8 cellular contexts compared by ENCODE assay signal in the genomic region with DNA sequence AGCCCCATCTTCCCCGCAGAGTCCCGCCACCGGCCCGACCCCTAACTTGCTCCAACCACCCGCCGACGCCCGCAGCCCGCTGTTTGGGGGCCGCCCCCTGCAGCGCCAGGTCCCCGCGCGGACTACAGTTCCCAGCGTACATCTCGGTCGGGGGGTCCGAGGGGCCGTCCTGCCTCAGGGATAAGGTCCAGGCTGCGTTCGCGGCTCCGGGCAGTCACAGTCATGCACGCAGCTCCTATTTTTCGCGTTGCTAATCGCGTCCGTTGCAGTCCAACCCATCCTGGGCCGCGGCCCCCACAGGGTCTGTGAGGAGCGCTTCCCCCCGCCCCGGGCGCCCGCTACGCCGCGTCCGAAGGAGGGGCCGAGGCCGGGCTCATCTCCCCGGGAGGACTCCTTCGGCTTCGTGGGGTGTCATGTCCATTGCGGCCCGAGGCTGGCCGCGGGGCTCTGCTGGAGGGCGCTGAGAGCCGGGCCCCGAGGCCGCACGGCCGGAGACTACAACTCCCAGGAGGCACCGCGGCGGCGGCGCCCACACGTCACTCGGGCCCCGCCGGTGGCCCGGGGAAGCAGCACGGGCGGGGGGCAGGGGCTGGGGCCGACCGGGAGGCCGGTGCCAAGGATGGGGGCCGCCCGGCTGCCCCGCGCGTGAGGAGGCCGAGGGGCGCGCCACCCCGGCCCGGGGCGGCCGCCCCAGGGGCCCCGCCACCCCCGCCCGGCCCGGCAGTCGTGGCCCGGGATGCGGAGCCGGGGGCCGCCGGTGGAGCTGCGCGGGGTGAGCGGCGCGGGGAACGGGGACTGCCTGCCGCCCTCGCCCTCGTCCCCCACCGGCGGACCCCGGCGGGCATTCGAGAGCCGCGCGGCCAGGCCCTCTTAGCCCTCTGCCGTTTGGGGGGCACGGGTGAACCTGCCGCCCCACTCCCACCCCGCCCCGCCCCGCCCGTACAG. TPM values are rescaled to one million over a fixed set of nuclear protein-coding genes. Genes with fewer than 3 reads are reported as not detected.
DNase-seq lines count a peak whose midpoint lies in the region; ATAC-seq and TF ChIP-seq lines count a peak whose summit lies in the region.

A gene (plus strand): TSS at position 536 of the 945 bp plus-strand sequence. CDS start 606 bp downstream, outside the sequence.

- WGBS in HUES64, result under 1% methylated on average over 116 of the region's 116 CpGs
- WGBS in stomach, 5 donors, result 0 to 1% (median 0%) methylated on average over 6 to 116 of the region's 116 CpGs

- no peaks in the 10 kb centered on the region for H3K27me3 Mint-ChIP-seq in Calu3 (ENCODE audit: unreplicated experiment)

- no peak within 1 kb of the TSS for H3K27ac ChIP-seq in HUES64 (ENCODE audit: low read depth, low read length)
- peak within 1 kb of the TSS; percentile 19 for H3K27ac ChIP-seq in RWPE2 (ENCODE audit: poor library complexity, severe bottlenecking)
- H3K27ac ChIP-seq in neural cell (ENCODE audit: low read length), result peak within 1 kb of the TSS; percentile 77
- H3K27ac ChIP-seq in stomach, result peak within 1 kb of the TSS; percentile 94 to 98 (median 97)

- H4K20me1 ChIP-seq in neural cell (ENCODE audit: insufficient read depth), result no peaks in the 10 kb centered on the region

- H3K27ac Mint-ChIP-seq in Calu3 (ENCODE audit: unreplicated experiment), result peak within 1 kb of the TSS; percentile 82

- no TSS peak for BruUV-seq in Calu3 (replicated peaks; lab: Mats Ljungman, UMichigan)

- H3K79me2 ChIP-seq in neural cell (replicated peaks; ENCODE audit: insufficient read depth, low read length), result peaks cover 7% of the 10 kb centered on the region

- CTCF ChIA-PET in Calu3 (lab: Charles Lee), result interaction anchor here (0.5 to 1.4 kb wide), 7 partner anchors 11 to 280 kb away, joined by 3 to 6 read pairs (median 4); no protein-coding TSS in a partner anchor

- H3K36me3 Mint-ChIP-seq in Calu3 (ENCODE audit: insufficient read depth, unreplicated experiment), result peaks cover 29% of the 10 kb centered on the region

- no peak for TF ChIP-seq POLR2A in stomach (IDR thresholded peaks at IDR 0.05)

- H3K4me1 ChIP-seq in HUES64 (ENCODE audit: insufficient read depth, low read length) (no peaks in the 10 kb centered on the region), RWPE2 (ENCODE audit: insufficient read depth, poor library complexity, severe bottlenecking) (no peaks in the 10 kb centered on the region), stomach (peaks cover 14 to 40% (median 23%) of the 10 kb centered on the region in 4 donors)

- H3K4me3 Mint-ChIP-seq in Calu3 (ENCODE audit: low read depth, unreplicated experiment), result peak within 1 kb of the TSS; percentile 86

- TF ChIP-seq RAD21 in neural cell (conservative IDR thresholded peaks at IDR 0.05), result no peak

- peak; percentile 63 for ATAC-seq in GM21390 (IDR thresholded peaks at IDR 0.05; ENCODE audit: unreplicated experiment)
- ATAC-seq in RWPE2 (ENCODE audit: low read depth), result peak; percentile 88

- H3K9me3 ChIP-seq in HUES64 (ENCODE audit: insufficient read depth, low read depth, low read length) (no peaks in the 10 kb centered on the region), RWPE2 (ENCODE audit: severe bottlenecking) (no peaks in the 10 kb centered on the region), neural cell (ENCODE audit: low read length) (no peaks in the 10 kb centered on the region), stomach (no peaks in the 10 kb centered on the region)

- H3F3A ChIP-seq in neural cell (ENCODE audit: insufficient read depth, low read length, poor library complexity, severe bottlenecking), result no peaks in the 10 kb centered on the region

- peak within 1 kb of the TSS; percentile 99 for H2AFZ ChIP-seq in neural cell (ENCODE audit: low read depth, low read length)

- H3K9ac ChIP-seq in HUES64 (ENCODE audit: low read depth, low read length), result peak within 1 kb of the TSS; percentile 58
- H3K9ac ChIP-seq in neural cell (ENCODE audit: low read length), result peak within 1 kb of the TSS; percentile 96

- DNase-seq in Calu3 (peak; percentile 87), RWPE2 (ENCODE audit: low spot score) (no peak), fibroblast of the conjunctiva (ENCODE audit: low read depth) (peak; percentile 31), stomach (peak; percentile 72)
- peak; percentile 66 for DNase-seq in activated T-helper 9 cell treated with anti-CD3 and anti-CD28 coated beads, Interleukin-2, amount 50 U/mL, for 16 hours (ENCODE audit: low read depth)

- no peaks in the 10 kb centered on the region for H3K36me3 ChIP-seq in HUES64 (ENCODE audit: insufficient read depth, low read length)
- no peaks in the 10 kb centered on the region for H3K36me3 ChIP-seq in RWPE2 (ENCODE audit: low read depth)
- no peaks in the 10 kb centered on the region for H3K36me3 ChIP-seq in neural cell (ENCODE audit: insufficient read depth, low read length)
- no peaks in the 10 kb centered on the region for H3K36me3 ChIP-seq in stomach

- TF ChIP-seq EP300 in neural cell (conservative IDR thresholded peaks at IDR 0.05; ENCODE audit: poor library complexity, severe bottlenecking), result peak; percentile 22
- no peak for TF ChIP-seq EP300 in stomach (IDR thresholded peaks at IDR 0.05)

- H3K4me2 ChIP-seq in neural cell (ENCODE audit: low read length), result peak within 1 kb of the TSS; percentile 41

- TF ChIP-seq CTCF in Calu3 (IDR thresholded peaks at IDR 0.05; ENCODE audit: unreplicated experiment) (no peak), RWPE2 (IDR thresholded peaks at IDR 0.05; ENCODE audit: poor library complexity, severe bottlenecking) (no peak), neural cell (IDR thresholded peaks at IDR 0.05; ENCODE audit: poor library complexity, severe bottlenecking) (no peak), stomach (IDR thresholded peaks at IDR 0.05) (no peak)

- H3K9me3 Mint-ChIP-seq in Calu3 (ENCODE audit: low read depth, unreplicated experiment), result no peaks in the 10 kb centered on the region

- H3K27me3 ChIP-seq in HUES64 (ENCODE audit: insufficient read depth, low read length) (no peaks in the 10 kb centered on the region; the same call in 1 of the 2 replicates), RWPE2 (ENCODE audit: insufficient read depth, poor library complexity, severe bottlenecking) (no peaks in the 10 kb centered on the region), neural cell (ENCODE audit: insufficient read depth, low read depth, low read length) (no peaks in the 10 kb centered on the region), stomach (no peaks in the 10 kb centered on the region)

- H3K4me3 ChIP-seq in HUES64 (ENCODE audit: low read length), result peak within 1 kb of the TSS; percentile 81
- peak within 1 kb of the TSS; percentile 66 for H3K4me3 ChIP-seq in RWPE2 (ENCODE audit: severe bottlenecking)
- H3K4me3 ChIP-seq in neural cell (ENCODE audit: low read length), result peak within 1 kb of the TSS; percentile 91
- peak within 1 kb of the TSS; percentile 81 to 99 (median 95) for H3K4me3 ChIP-seq in stomach

- no peaks in the 10 kb centered on the region for H3K9me2 ChIP-seq in neural cell (ENCODE audit: insufficient read depth, low read length)

- H3K4me1 Mint-ChIP-seq in Calu3 (ENCODE audit: low read depth, unreplicated experiment), result no peaks in the 10 kb centered on the region

- intact Hi-C loops in Calu3 (cut with micrococcal nuclease; ENCODE audit: unreplicated experiment) (no loop called here), stomach (cut with DNase I; ENCODE audit: low total_unique reads) (no loop called here)

TF ChIP-seq in neural cell, 6 proteins besides CTCF, POLR2A, EP300 and RAD21:
- TF ChIP-seq SMC3 (conservative IDR thresholded peaks at IDR 0.05; ENCODE audit: poor library complexity) (no peak), TAF1 (IDR thresholded peaks at IDR 0.05; ENCODE audit: low read depth) (peak; percentile 44), POLR2AphosphoS5 (IDR thresholded peaks at IDR 0.05) (peak; percentile 29), EZH2 (IDR thresholded peaks at IDR 0.05; ENCODE audit: borderline replicate concordance, insufficient read depth, low read length, poor library complexity, severe bottlenecking) (no peak), MXI1 (conservative IDR thresholded peaks at IDR 0.05; ENCODE audit: poor library complexity, severe bottlenecking) (no peak)
- TF ChIP-seq, protein P1, sequence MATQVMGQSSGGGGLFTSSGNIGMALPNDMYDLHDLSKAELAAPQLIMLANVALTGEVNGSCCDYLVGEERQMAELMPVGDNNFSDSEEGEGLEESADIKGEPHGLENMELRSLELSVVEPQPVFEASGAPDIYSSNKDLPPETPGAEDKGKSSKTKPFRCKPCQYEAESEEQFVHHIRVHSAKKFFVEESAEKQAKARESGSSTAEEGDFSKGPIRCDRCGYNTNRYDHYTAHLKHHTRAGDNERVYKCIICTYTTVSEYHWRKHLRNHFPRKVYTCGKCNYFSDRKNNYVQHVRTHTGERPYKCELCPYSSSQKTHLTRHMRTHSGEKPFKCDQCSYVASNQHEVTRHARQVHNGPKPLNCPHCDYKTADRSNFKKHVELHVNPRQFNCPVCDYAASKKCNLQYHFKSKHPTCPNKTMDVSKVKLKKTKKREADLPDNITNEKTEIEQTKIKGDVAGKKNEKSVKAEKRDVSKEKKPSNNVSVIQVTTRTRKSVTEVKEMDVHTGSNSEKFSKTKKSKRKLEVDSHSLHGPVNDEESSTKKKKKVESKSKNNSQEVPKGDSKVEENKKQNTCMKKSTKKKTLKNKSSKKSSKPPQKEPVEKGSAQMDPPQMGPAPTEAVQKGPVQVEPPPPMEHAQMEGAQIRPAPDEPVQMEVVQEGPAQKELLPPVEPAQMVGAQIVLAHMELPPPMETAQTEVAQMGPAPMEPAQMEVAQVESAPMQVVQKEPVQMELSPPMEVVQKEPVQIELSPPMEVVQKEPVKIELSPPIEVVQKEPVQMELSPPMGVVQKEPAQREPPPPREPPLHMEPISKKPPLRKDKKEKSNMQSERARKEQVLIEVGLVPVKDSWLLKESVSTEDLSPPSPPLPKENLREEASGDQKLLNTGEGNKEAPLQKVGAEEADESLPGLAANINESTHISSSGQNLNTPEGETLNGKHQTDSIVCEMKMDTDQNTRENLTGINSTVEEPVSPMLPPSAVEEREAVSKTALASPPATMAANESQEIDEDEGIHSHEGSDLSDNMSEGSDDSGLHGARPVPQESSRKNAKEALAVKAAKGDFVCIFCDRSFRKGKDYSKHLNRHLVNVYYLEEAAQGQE (IDR thresholded peaks at IDR 0.05; ENCODE audit: borderline replicate concordance), result no peak

RNA-seq across cellular contexts. Expression of the gene that starts here (rescaled TPM):
- total RNA-seq in Calu3 (2022) (26.1 and 30.5 TPM in 2 replicates), stomach (10 to 100 TPM in 4 of 5 donors, 1 to 10 TPM in 1; 8.8 to 34.5 (median 15.2) TPM)
- polyA plus RNA-seq in HUES64 (2013, experiment 1 of 2), result 10.2 TPM
- polyA plus RNA-seq in HUES64 (2013, experiment 2 of 2), result 11.0 TPM
- polyA plus RNA-seq in neural cell (18.3 and 21.1 TPM in 2 replicates), stomach (10 to 100 TPM in 1 of 3 donors, 1 to 10 TPM in 2; 5.2 to 18.3 (median 6.1) TPM)
- polyA minus RNA-seq in neural cell, result 46.4 and 48.9 TPM in 2 replicates
